ENCODE assay signal across 8 cellular contexts in the genomic region with DNA sequence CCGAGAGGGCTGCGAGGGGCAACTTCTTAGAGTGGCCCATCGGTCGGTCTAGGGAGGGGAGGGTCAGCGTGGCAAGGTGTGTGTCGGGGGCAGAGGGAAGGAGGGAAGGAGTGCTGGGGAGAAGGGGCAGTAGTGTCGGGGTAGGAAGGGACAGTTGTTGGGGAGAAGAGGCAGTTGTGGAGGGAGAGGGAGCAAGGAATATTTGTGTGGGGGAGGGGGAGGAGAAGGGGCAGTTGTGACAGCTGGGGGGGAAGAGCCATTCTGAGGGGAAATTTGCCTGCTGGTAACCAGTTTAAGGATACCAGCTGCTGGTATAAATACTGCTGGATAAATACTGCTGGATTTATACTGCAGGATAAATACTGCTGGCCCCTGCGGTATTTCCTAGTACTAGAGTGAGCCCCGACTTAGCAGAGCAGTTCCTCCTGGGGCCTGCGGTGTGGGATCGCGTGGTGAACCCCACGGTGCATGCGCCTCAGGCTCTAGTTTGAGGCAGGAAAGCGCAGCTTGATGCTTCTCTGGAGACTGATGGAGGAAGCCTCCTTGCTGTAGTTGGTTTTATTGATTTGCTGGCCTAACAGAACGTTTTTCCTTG. TPM values are rescaled to one million over a fixed set of nuclear protein-coding genes. Genes with fewer than 3 reads are reported as not detected.
DNase-seq lines count a peak whose midpoint lies in the region; ATAC-seq and TF ChIP-seq lines count a peak whose summit lies in the region.
"Had no signal": no experiment of that assay in that cellular context is flagged by ENCODE, and none has a peak within 500 bp of the region (broad histone marks: within the 10 kb centered on the region; RNA-seq: fewer than 3 reads in every experiment).

No MANE protein-coding gene starts in this region.

- no peaks in the 10 kb centered on the region for H3K9me3 ChIP-seq in HCT116 (ENCODE audit: control insufficient read depth in 1 of 2, insufficient read depth in 1 of 2, low read depth in 1 of 2, low read length in 2 of 2)
- no peaks in the 10 kb centered on the region for H3K9me3 ChIP-seq in RWPE2 (ENCODE audit: severe bottlenecking)
- no peaks in the 10 kb centered on the region for H3K9me3 ChIP-seq in ovary

- ATAC-seq in HCT116 (no peak), RWPE2 (ENCODE audit: low read depth) (peak; percentile 4; the same call in 1 of the 3 replicates), HG03175 (IDR thresholded peaks at IDR 0.05; ENCODE audit: unreplicated experiment) (no peak)

- BruUV-seq in HCT116 (replicated peaks; lab: Mats Ljungman, UMichigan): no TSS peak

- TF ChIP-seq CTCF in HCT116 (IDR thresholded peaks at IDR 0.05 in 2 of 3, conservative IDR thresholded peaks at IDR 0.05 in 1 of 3; ENCODE audit: borderline replicate concordance in 1 of 3, insufficient read depth in 1 of 3, low read depth in 2 of 3, low read length in 2 of 3): no peak
- TF ChIP-seq CTCF in RWPE2 (IDR thresholded peaks at IDR 0.05; ENCODE audit: poor library complexity, severe bottlenecking): no peak
- no peak for TF ChIP-seq CTCF in epithelial cell of proximal tubule (conservative IDR thresholded peaks at IDR 0.05; ENCODE audit: low read depth, low read length)
- TF ChIP-seq CTCF in ovary (IDR thresholded peaks at IDR 0.05): no peak

- H2AFZ ChIP-seq in HCT116 (ENCODE audit: low read depth, low read length, poor library complexity, severe bottlenecking): no peak overlapping the region

- DNase-seq in HCT116 (ENCODE audit: low read depth, low spot score) (no peak), RWPE2 (ENCODE audit: low spot score) (no peak), epithelial cell of proximal tubule (ENCODE audit: low read depth) (no peak), ovary (no peak), NCI-H510A (lab: John Stamatoyannopoulos, UW) (no peak), NCI-H2107 treated with DMSO at 0.1 percent for 48 hours (lab: John Stamatoyannopoulos, UW; ENCODE audit: unreplicated experiment) (no peak)

- H3K4me3 ChIP-seq in HCT116 (replicated peaks in 1 of 2; ENCODE audit: low read depth in 1 of 2, low read length in 2 of 2): peak overlapping the region; percentile 64 to 70
- H3K4me3 ChIP-seq in RWPE2 (ENCODE audit: severe bottlenecking): peak overlapping the region; percentile 56
- peak overlapping the region; percentile 80 for H3K4me3 ChIP-seq in epithelial cell of proximal tubule (ENCODE audit: low read depth, low read length)
- H3K4me3 ChIP-seq in ovary: peak overlapping the region; percentile 46

- H3K27ac ChIP-seq in HCT116 (ENCODE audit: low read depth, low read length) (peak overlapping the region; percentile 70; the same call in 1 of the 2 replicates), RWPE2 (ENCODE audit: poor library complexity, severe bottlenecking) (no peak overlapping the region), ovary (no peak overlapping the region)

- H3K36me3 ChIP-seq in HCT116 (ENCODE audit: control insufficient read depth in 1 of 2, insufficient read depth in 2 of 2, low read length in 2 of 2) (no peaks in the 10 kb centered on the region), RWPE2 (ENCODE audit: low read depth) (no peaks in the 10 kb centered on the region), ovary (no peaks in the 10 kb centered on the region)

- H4K20me1 ChIP-seq in HCT116 (ENCODE audit: insufficient read depth): no peaks in the 10 kb centered on the region

- WGBS in ovary, 3 donors: 5 to 6% (median 5%) methylated on average over 16 of the region's 16 CpGs

- peak overlapping the region; percentile 71 for H3K9ac ChIP-seq in HCT116 (ENCODE audit: low read length)

- CTCF ChIA-PET in HCT116 (lab: Charles Lee): interaction anchor here (1.6 kb wide), 1 partner anchor 31 kb away, joined by 8 read pairs; the partner anchor contains the start of genes TP53 and WRAP53

- intact Hi-C loops in HCT116 (cut with micrococcal nuclease): loop anchor here (1.0 kb wide), 1 partner anchor 119 kb away; no protein-coding TSS in a partner anchor
- intact Hi-C loops in ovary (cut with DNase I): no loop called here

- peak overlapping the region; percentile 92 for H3K4me2 ChIP-seq in HCT116 (ENCODE audit: low read length)

- POLR2A ChIA-PET in HCT116 (lab: Charles Lee): interaction anchor here (0.7 kb wide), 3 partner anchors 147 to 633 kb away, joined by 3 to 7 read pairs (median 3); partner anchors contain the start of gene TRAPPC1

- no peaks in the 10 kb centered on the region for H3K9me2 ChIP-seq in HCT116 (ENCODE audit: insufficient read depth)

- H3K4me1 ChIP-seq in HCT116 (ENCODE audit: control insufficient read depth in 1 of 2, insufficient read depth in 2 of 2, low read length in 2 of 2): peaks cover 12 to 26% of the 10 kb centered on the region in 2 experiments
- H3K4me1 ChIP-seq in RWPE2 (ENCODE audit: insufficient read depth, poor library complexity, severe bottlenecking): no peaks in the 10 kb centered on the region
- peaks cover 3% of the 10 kb centered on the region for H3K4me1 ChIP-seq in ovary (ENCODE audit: insufficient read depth)

- RAD21 ChIA-PET in HCT116 (lab: Charles Lee; ENCODE audit: low non-redundant PET in 1 of 2, low total read pairs in 2 of 2, uncharacterized antibody in 2 of 2, unreplicated experiment in 2 of 2): no interaction called here

- no peak for TF ChIP-seq RAD21 in HCT116 (IDR thresholded peaks at IDR 0.05; ENCODE audit: low read depth)

- H3K27me3 ChIP-seq in HCT116 (ENCODE audit: insufficient read depth, low read length) (no peaks in the 10 kb centered on the region), RWPE2 (ENCODE audit: insufficient read depth, poor library complexity, severe bottlenecking) (no peaks in the 10 kb centered on the region), ovary (no peaks in the 10 kb centered on the region)

- TF ChIP-seq POLR2A in HCT116 (IDR thresholded peaks at IDR 0.05; ENCODE audit: borderline replicate concordance, extremely low read depth, insufficient read depth, insufficient read length) (no peak), ovary (IDR thresholded peaks at IDR 0.05) (no peak)

- TF ChIP-seq EP300 in ovary (IDR thresholded peaks at IDR 0.05): no peak

- H3K79me2 ChIP-seq in HCT116 (ENCODE audit: insufficient read depth, low read length): no peaks in the 10 kb centered on the region

TF ChIP-seq in HCT116, 20 proteins besides CTCF, POLR2A, EP300 and RAD21:
- TF ChIP-seq ELF1 (IDR thresholded peaks at IDR 0.05; ENCODE audit: borderline replicate concordance, low read depth) (no peak), CEBPB (IDR thresholded peaks at IDR 0.05; ENCODE audit: low read depth) (no peak), JUND (IDR thresholded peaks at IDR 0.05) (no peak), POLR2AphosphoS5 (IDR thresholded peaks at IDR 0.05; ENCODE audit: low read depth, low read length) (no peak), SP1 (IDR thresholded peaks at IDR 0.05; ENCODE audit: low read depth) (no peak), FOSL1 (IDR thresholded peaks at IDR 0.05; ENCODE audit: low read depth) (no peak), SIN3A (IDR thresholded peaks at IDR 0.05; ENCODE audit: low read depth) (no peak), TCF7L2 (IDR thresholded peaks at IDR 0.05; ENCODE audit: borderline replicate concordance, extremely low read depth, insufficient read depth, insufficient read length) (no peak)
- TF ChIP-seq, protein P1, sequence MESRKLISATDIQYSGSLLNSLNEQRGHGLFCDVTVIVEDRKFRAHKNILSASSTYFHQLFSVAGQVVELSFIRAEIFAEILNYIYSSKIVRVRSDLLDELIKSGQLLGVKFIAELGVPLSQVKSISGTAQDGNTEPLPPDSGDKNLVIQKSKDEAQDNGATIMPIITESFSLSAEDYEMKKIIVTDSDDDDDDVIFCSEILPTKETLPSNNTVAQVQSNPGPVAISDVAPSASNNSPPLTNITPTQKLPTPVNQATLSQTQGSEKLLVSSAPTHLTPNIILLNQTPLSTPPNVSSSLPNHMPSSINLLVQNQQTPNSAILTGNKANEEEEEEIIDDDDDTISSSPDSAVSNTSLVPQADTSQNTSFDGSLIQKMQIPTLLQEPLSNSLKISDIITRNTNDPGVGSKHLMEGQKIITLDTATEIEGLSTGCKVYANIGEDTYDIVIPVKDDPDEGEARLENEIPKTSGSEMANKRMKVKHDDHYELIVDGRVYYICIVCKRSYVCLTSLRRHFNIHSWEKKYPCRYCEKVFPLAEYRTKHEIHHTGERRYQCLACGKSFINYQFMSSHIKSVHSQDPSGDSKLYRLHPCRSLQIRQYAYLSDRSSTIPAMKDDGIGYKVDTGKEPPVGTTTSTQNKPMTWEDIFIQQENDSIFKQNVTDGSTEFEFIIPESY (IDR thresholded peaks at IDR 0.05; ENCODE audit: extremely low read depth, insufficient replicate concordance, low read length): no peak

RNA-seq across cellular contexts. Expression of gene DNAH2, which starts 0.3 kb away (rescaled TPM):
- total RNA-seq in HCT116 (2021; ENCODE audit: unreplicated experiment): 2.0 TPM
- polyA plus RNA-seq in HCT116 (2012): 0.91 and 1.4 TPM in 2 replicates
- not detected in 2 replicates for total RNA-seq in epithelial cell of proximal tubule
- total RNA-seq in ovary: 10 to 100 TPM in 1 of 7 donors, 1 to 10 TPM in 5, under 1 TPM in 1; 0.88 to 10.3 (median 2.7) TPM
- polyA plus RNA-seq in ovary: 1 to 10 TPM; 1.0 to 2.5 TPM
- total RNA-seq: T-helper 1 cell treated with Interleukin-12 subunit alpha and Interleukin-12 subunit beta and Interleukin-4 antibody, amounts not matched to agents 30 ng/mL and 1 ng/mL, for 36 hours had no signal

RNA-seq across cellular contexts. Expression of gene EFNB3, which starts 12.9 kb away (rescaled TPM):
- 0.07 TPM for total RNA-seq in HCT116 (2021; ENCODE audit: unreplicated experiment)
- 0.12 TPM in 1 of 2 replicates, not detected in the other for polyA plus RNA-seq in HCT116 (2012)
- 0.94 and 1.7 TPM in 2 replicates for total RNA-seq in epithelial cell of proximal tubule
- 10 to 100 TPM in 1 of 7 donors, 1 to 10 TPM in 6; 1.6 to 11.7 (median 3.3) TPM for total RNA-seq in ovary
- 1 to 10 TPM; 5.1 to 5.9 TPM for polyA plus RNA-seq in ovary
- total RNA-seq: T-helper 1 cell treated with Interleukin-12 subunit alpha and Interleukin-12 subunit beta and Interleukin-4 antibody, amounts not matched to agents 30 ng/mL and 1 ng/mL, for 36 hours had no signal

RNA-seq across cellular contexts. Expression of gene WRAP53, which starts 29.6 kb away (rescaled TPM):
- total RNA-seq in HCT116 (2021; ENCODE audit: unreplicated experiment) (28.8 TPM), epithelial cell of proximal tubule (14.9 and 41.6 TPM in 2 replicates), ovary (10 to 100 TPM in 1 of 7 donors, 1 to 10 TPM in 6; 1.1 to 10.1 (median 6.9) TPM)
- 25.0 and 27.2 TPM in 2 replicates for polyA plus RNA-seq in HCT116 (2012)
- polyA plus RNA-seq in ovary: 1 to 10 TPM; 4.3 to 6.1 TPM

RNA-seq across cellular contexts. Expression of gene TP53, which starts 30.6 kb away (rescaled TPM):
- 110 TPM for total RNA-seq in HCT116 (2021; ENCODE audit: unreplicated experiment)
- 87.5 and 101 TPM in 2 replicates for polyA plus RNA-seq in HCT116 (2012)
- 49.4 and 89.4 TPM in 2 replicates for total RNA-seq in epithelial cell of proximal tubule
- total RNA-seq in ovary: 100 to 1,000 TPM in 1 of 7 donors, 10 to 100 TPM in 6; 16.3 to 124 (median 73.5) TPM
- polyA plus RNA-seq in ovary: 10 to 100 TPM; 29.7 to 43.7 TPM
